In the genomic region with DNA sequence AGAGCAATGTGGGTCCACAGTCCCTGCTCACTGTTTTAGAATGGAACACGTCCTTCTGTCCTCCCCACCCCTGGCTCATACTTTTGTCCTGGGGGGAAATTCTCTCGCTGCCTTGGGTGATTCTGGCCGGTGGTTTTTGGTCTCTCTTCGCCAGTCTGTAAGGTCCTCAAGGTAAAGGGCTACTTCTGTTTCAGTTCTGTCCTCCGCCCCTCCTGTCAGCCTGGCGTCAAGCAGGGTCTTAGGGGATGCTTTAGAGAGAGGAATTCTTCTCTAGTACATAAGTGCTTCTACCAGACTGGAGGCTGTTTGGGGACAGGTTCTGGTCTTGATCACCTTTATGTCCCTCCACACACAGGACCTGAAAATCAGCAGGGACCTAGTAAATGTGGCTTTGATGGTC, we compare ENCODE assay signal across 1 cellular context.
TF ChIP-seq lines count a peak whose summit lies in the region.

No MANE protein-coding gene starts in this region.

TF ChIP-seq in GM12878, 131 proteins besides CTCF, POLR2A, EP300 and RAD21:
- TF ChIP-seq FOS (IDR thresholded peaks at IDR 0.05; ENCODE audit: borderline replicate concordance, extremely low read depth, insufficient read length) (no peak), YBX1 (IDR thresholded peaks at IDR 0.05) (no peak)
- TF ChIP-seq, protein P1, sequence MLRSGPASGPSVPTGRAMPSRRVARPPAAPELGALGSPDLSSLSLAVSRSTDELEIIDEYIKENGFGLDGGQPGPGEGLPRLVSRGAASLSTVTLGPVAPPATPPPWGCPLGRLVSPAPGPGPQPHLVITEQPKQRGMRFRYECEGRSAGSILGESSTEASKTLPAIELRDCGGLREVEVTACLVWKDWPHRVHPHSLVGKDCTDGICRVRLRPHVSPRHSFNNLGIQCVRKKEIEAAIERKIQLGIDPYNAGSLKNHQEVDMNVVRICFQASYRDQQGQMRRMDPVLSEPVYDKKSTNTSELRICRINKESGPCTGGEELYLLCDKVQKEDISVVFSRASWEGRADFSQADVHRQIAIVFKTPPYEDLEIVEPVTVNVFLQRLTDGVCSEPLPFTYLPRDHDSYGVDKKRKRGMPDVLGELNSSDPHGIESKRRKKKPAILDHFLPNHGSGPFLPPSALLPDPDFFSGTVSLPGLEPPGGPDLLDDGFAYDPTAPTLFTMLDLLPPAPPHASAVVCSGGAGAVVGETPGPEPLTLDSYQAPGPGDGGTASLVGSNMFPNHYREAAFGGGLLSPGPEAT (IDR thresholded peaks at IDR 0.05; ENCODE audit: low read depth) = no peak
